17 cellular contexts compared by ENCODE assay signal in genomic region chr11:126578021-126578420, GRCh38.
"Had no signal": no experiment of that assay in that cellular context is flagged by ENCODE, and none has a peak within 500 bp of the region (broad histone marks: within the 10 kb centered on the region; RNA-seq: fewer than 3 reads in every experiment).

No MANE protein-coding gene starts in this region.

- DNase-seq: KBM-7, NCI-H1092, NCI-H1105 treated with DMSO at 0.1 percent for 48 hours, NCI-H1436, NCI-H187, NCI-H2029, NCI-H2081 treated with DMSO at 0.1 percent for 48 hours, NCI-H2171, NCI-H226, NCI-H446, NCI-H510A, NCI-H524 treated with DMSO at 0.1 percent for 48 hours, NCI-H69, NCI-H774, RPMI8226, SHP77, SW 1271 had no signal
